In genomic region chr3:32835943-32836342, GRCh38 we compare ENCODE assay signal across 1 cellular context.
A peak's percentile ranks its signal among the peaks of the same experiment; 100 is the strongest.
TF ChIP-seq lines count a peak whose summit lies in the region.

No MANE protein-coding gene starts in this region.

TF ChIP-seq in GM23338, 12 proteins besides CTCF, POLR2A, EP300 and RAD21:
- TF ChIP-seq POLR2AphosphoS5 (IDR thresholded peaks at IDR 0.05; ENCODE audit: low read depth) (peak; percentile 53), ZNF331 (CRISPR knock-in tag; IDR thresholded peaks at IDR 0.05; ENCODE audit: low read depth) (no peak), NANOG (IDR thresholded peaks at IDR 0.05; ENCODE audit: borderline replicate concordance) (peak; percentile 83), ZNF462 (CRISPR knock-in tag; IDR thresholded peaks at IDR 0.05) (0 out of 2 replicates have a peak, but pooled peaks have one; percentile 20), REST (IDR thresholded peaks at IDR 0.05; ENCODE audit: unreplicated experiment) (no peak)
